Comparison of ENCODE assay signal across 8 cellular contexts in genomic region chr2:207133862-207134519, GRCh38. TPM values are rescaled to one million over a fixed set of nuclear protein-coding genes. Genes with fewer than 3 reads are reported as not detected.
A peak's percentile ranks its signal among the peaks of the same experiment; 100 is the strongest.
DNase-seq lines count a peak whose midpoint lies in the region; ATAC-seq and TF ChIP-seq lines count a peak whose summit lies in the region.

No MANE protein-coding gene starts in this region.

- no peaks in the 10 kb centered on the region for H3K27me3 ChIP-seq in heart right ventricle

- TF ChIP-seq CTCF in heart right ventricle (IDR thresholded peaks at IDR 0.05), result no peak

- H3K27ac ChIP-seq in heart right ventricle, result peak overlapping the region; percentile 76 to 94 (median 87)

- DNase-seq in HS-5 (ENCODE audit: low read depth) (peak; percentile 77), SW480 (ENCODE audit: low spot score) (peak; percentile 14), heart right ventricle (peak; percentile 56 to 88), sciatic nerve (ENCODE audit: low spot score) (peak; percentile 77), foreskin melanocyte (no peak), HPDE6-E6E7 (ENCODE audit: extremely low spot score) (no peak), NCI-H510A (lab: John Stamatoyannopoulos, UW) (no peak), T-helper 9 cell (no peak)

- 19 to 23% methylated on average over 13 of the region's 13 CpGs for WGBS in heart right ventricle, 2 donors

- H3K4me3 ChIP-seq in heart right ventricle, result peak overlapping the region in 4 of 10 donors; percentile 5 to 32 (median 18)

- ATAC-seq in heart right ventricle, result peak; percentile 93 to 98 (median 96)
- peak; percentile 98 for ATAC-seq in sciatic nerve

- peaks cover 0 to 3% (median 0%) of the 10 kb centered on the region in 11 donors for H3K9me3 ChIP-seq in heart right ventricle

- peaks cover 40 to 100% (median 96%) of the 10 kb centered on the region in 9 donors for H3K4me1 ChIP-seq in heart right ventricle

- H3K36me3 ChIP-seq in heart right ventricle, result peaks cover 0 to 5% (median 0%) of the 10 kb centered on the region in 9 donors

- intact Hi-C loops in heart right ventricle (cut with DNase I), result loop anchor here in 6 of 10 donors (1.0 to 10.0 kb wide), 6 partner anchors 29 to 149 kb away; partner anchors contain the start of gene KLF7 (in 2 of the 6)
- intact Hi-C loops in sciatic nerve (cut with DNase I), result no loop called here

RNA-seq across cellular contexts. Expression of gene KLF7, which starts 31.8 kb away (rescaled TPM):
- 10 to 100 TPM; 21.8 to 51.8 (median 30.8) TPM for total RNA-seq in heart right ventricle
- polyA plus RNA-seq in heart right ventricle, result 1 to 10 TPM; 5.0 to 5.6 TPM
- total RNA-seq in sciatic nerve, result 79.1 TPM

Comparison
In these comparisons a context has a peak if more than half of its experiments do, and no peak if none do; other contexts are left out.
1. DNase-seq: peak in HS-5 (single experiment), SW480 (single experiment), heart right ventricle (2 of 2) and sciatic nerve (single experiment); none in foreskin melanocyte (single experiment), HPDE6-E6E7 (single experiment), NCI-H510A (single experiment) and T-helper 9 cell (single experiment).